2 cellular contexts compared by ENCODE assay signal in genomic region chr3:128497305-128498126, GRCh38.
TF ChIP-seq lines count a peak whose summit lies in the region.

No MANE protein-coding gene starts in this region.

TF ChIP-seq in HEK293, 187 proteins besides CTCF, POLR2A, EP300 and RAD21:
- TF ChIP-seq, protein P1, sequence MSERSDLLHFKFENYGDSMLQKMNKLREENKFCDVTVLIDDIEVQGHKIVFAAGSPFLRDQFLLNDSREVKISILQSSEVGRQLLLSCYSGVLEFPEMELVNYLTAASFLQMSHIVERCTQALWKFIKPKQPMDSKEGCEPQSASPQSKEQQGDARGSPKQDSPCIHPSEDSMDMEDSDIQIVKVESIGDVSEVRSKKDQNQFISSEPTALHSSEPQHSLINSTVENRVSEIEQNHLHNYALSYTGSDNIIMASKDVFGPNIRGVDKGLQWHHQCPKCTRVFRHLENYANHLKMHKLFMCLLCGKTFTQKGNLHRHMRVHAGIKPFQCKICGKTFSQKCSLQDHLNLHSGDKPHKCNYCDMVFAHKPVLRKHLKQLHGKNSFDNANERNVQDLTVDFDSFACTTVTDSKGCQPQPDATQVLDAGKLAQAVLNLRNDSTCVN (tag by site-specific recombination; optimal IDR thresholded peaks at IDR 0.05): peak; percentile 57
- no peak for TF ChIP-seq RBAK (tag by site-specific recombination; IDR thresholded peaks at IDR 0.05)

TF ChIP-seq in H1, 55 proteins besides CTCF, POLR2A, EP300 and RAD21:
- TF ChIP-seq EZH2 (IDR thresholded peaks at IDR 0.05; ENCODE audit: low read depth, low read length, severe bottlenecking) (peak; percentile 78), RXRA (IDR thresholded peaks at IDR 0.05; ENCODE audit: insufficient read depth, low read depth, low read length) (no peak), SUZ12 (IDR thresholded peaks at IDR 0.05; ENCODE audit: low read length) (peak; percentile 70), BACH1 (IDR thresholded peaks at IDR 0.05; ENCODE audit: low read length) (0 out of 2 replicates have a peak, but pooled peaks have one; percentile 4), YY1 (IDR thresholded peaks at IDR 0.05; ENCODE audit: low read depth, low read length) (peak; percentile 90), SP1 (IDR thresholded peaks at IDR 0.05; ENCODE audit: low read depth, low read length) (0 out of 2 replicates have a peak, but pooled peaks have one; percentile 16)
TF ChIP-seq in H1: peak in this region for 5.
